In genomic region chr14:74514471-74514932, GRCh38 we compare ENCODE assay signal across 10 cellular contexts. TPM values are rescaled to one million over a fixed set of nuclear protein-coding genes. Genes with fewer than 3 reads are reported as not detected.
DNase-seq lines count a peak whose midpoint lies in the region; ATAC-seq and TF ChIP-seq lines count a peak whose summit lies in the region.
"Had no signal": no experiment of that assay in that cellular context is flagged by ENCODE, and none has a peak within 500 bp of the region (broad histone marks: within the 10 kb centered on the region; RNA-seq: fewer than 3 reads in every experiment).

No MANE protein-coding gene starts in this region.

- H3K4me1 Mint-ChIP-seq in Calu3 (ENCODE audit: low read depth, unreplicated experiment): no peaks in the 10 kb centered on the region
- peaks cover 70% of the 10 kb centered on the region for H3K4me1 Mint-ChIP-seq in chondrocyte (ENCODE audit: low read depth)
- H3K4me1 Mint-ChIP-seq in naive thymus-derived CD8-positive, alpha-beta T cell: peaks cover 5 to 17% (median 11%) of the 10 kb centered on the region in 4 donors

- peaks cover 13% of the 10 kb centered on the region for H3K27me3 Mint-ChIP-seq in Calu3 (ENCODE audit: unreplicated experiment)
- no peaks in the 10 kb centered on the region for H3K27me3 Mint-ChIP-seq in chondrocyte (ENCODE audit: low read depth)
- H3K27me3 Mint-ChIP-seq in naive thymus-derived CD8-positive, alpha-beta T cell: peaks cover 1 to 36% (median 28%) of the 10 kb centered on the region in 5 donors

- H3K36me3 ChIP-seq in hepatocyte (replicated peaks; ENCODE audit: insufficient read depth, low read depth): no peaks in the 10 kb centered on the region

- no peaks in the 10 kb centered on the region for H3K27me3 ChIP-seq in hepatocyte

- intact Hi-C loops in Calu3 (cut with micrococcal nuclease; ENCODE audit: unreplicated experiment): no loop called here

- TF ChIP-seq CTCF in Calu3 (IDR thresholded peaks at IDR 0.05; ENCODE audit: unreplicated experiment) (no peak), chondrocyte (IDR thresholded peaks at IDR 0.05) (no peak), hepatocyte (IDR thresholded peaks at IDR 0.05; ENCODE audit: poor library complexity) (no peak)

- no peaks in the 10 kb centered on the region for H3K9me3 ChIP-seq in hepatocyte (ENCODE audit: low read depth)

- H4K20me1 ChIP-seq in hepatocyte (ENCODE audit: insufficient read depth, poor library complexity, severe bottlenecking): no peaks in the 10 kb centered on the region

- H3K9me2 ChIP-seq in hepatocyte (replicated peaks; ENCODE audit: insufficient read depth): no peaks in the 10 kb centered on the region

- DNase-seq in Calu3 (peak; percentile 58), M059J (ENCODE audit: low read depth) (peak; percentile 93), chondrocyte (ENCODE audit: low spot score) (no peak), non-pigmented ciliary epithelial cell (ENCODE audit: low read depth) (peak; percentile 55), activated gamma-delta T cell treated with Interleukin-2 at 50 U/mL for 16 hours (no peak), hepatocyte (ENCODE audit: low spot score) (no peak)
- no peak for DNase-seq in naive thymus-derived CD8-positive, alpha-beta T cell
- no peak for DNase-seq in activated CD8-positive, alpha-beta memory T cell treated with anti-CD3 and anti-CD28 coated beads, Interleukin-2, amount 50 U/mL, for 4 hours
- DNase-seq: activated gamma-delta T cell; stimulated activated CD4-positive, alpha-beta T cell treated with anti-CD3 and anti-CD28 coated beads, Interleukin-2, amount 100 ng/mL, for 48 hours had no signal

- peak overlapping the region; percentile 15 for H3K4me3 Mint-ChIP-seq in Calu3 (ENCODE audit: low read depth, unreplicated experiment)
- peak overlapping the region; percentile 31 for H3K4me3 Mint-ChIP-seq in chondrocyte (ENCODE audit: unreplicated experiment)
- H3K4me3 Mint-ChIP-seq in naive thymus-derived CD8-positive, alpha-beta T cell: peak overlapping the region in 5 of 10 donors; percentile 12 to 66 (median 41)

- H3K4me3 ChIP-seq in hepatocyte: no peak overlapping the region

- H3K27ac ChIP-seq in hepatocyte: no peak overlapping the region

- ATAC-seq in naive thymus-derived CD8-positive, alpha-beta T cell: no peak

- H3K27ac Mint-ChIP-seq in Calu3 (ENCODE audit: unreplicated experiment): no peak overlapping the region
- peak overlapping the region; percentile 93 for H3K27ac Mint-ChIP-seq in chondrocyte (ENCODE audit: unreplicated experiment)
- H3K27ac Mint-ChIP-seq in naive thymus-derived CD8-positive, alpha-beta T cell: peak overlapping the region in 1 of 10 donors; percentile 83

- no TSS peak for BruUV-seq in Calu3 (replicated peaks; lab: Mats Ljungman, UMichigan)

- no peak overlapping the region for H3K4me2 ChIP-seq in hepatocyte

- no peaks in the 10 kb centered on the region for H3K36me3 Mint-ChIP-seq in Calu3 (ENCODE audit: insufficient read depth, unreplicated experiment)
- H3K36me3 Mint-ChIP-seq in chondrocyte (ENCODE audit: low read depth): peaks cover 28% of the 10 kb centered on the region
- H3K36me3 Mint-ChIP-seq in naive thymus-derived CD8-positive, alpha-beta T cell: no peaks in the 10 kb centered on the region

- H3K79me2 ChIP-seq in hepatocyte: no peaks in the 10 kb centered on the region

- WGBS in hepatocyte (ENCODE audit: low lambda C conversion rate, missing lambda C conversion rate): 71% methylated on average over 13 of the region's 13 CpGs

- POLR2A ChIA-PET in naive thymus-derived CD8-positive, alpha-beta T cell (lab: Charles Lee): no interaction called here

- H3K4me1 ChIP-seq in hepatocyte (ENCODE audit: insufficient read depth): peaks cover 6% of the 10 kb centered on the region

- CTCF ChIA-PET in Calu3 (lab: Charles Lee): interaction anchor here (0.7 kb wide), 1 partner anchor 60 kb away, joined by 5 read pairs; no protein-coding TSS in a partner anchor

- H3K9me3 Mint-ChIP-seq in Calu3 (ENCODE audit: low read depth, unreplicated experiment): no peaks in the 10 kb centered on the region
- H3K9me3 Mint-ChIP-seq in chondrocyte (ENCODE audit: low read depth): no peaks in the 10 kb centered on the region
- peaks cover 0 to 2% (median 0%) of the 10 kb centered on the region in 9 donors for H3K9me3 Mint-ChIP-seq in naive thymus-derived CD8-positive, alpha-beta T cell

- H2AFZ ChIP-seq in hepatocyte: no peak overlapping the region

RNA-seq across cellular contexts. Expression of gene ISCA2, which starts 20.9 kb away (rescaled TPM):
- total RNA-seq in Calu3 (2022) (23.7 and 26.9 TPM in 2 replicates), chondrocyte (16.6 to 18.9 TPM (median 16.9 TPM) in 3 replicates), hepatocyte (17.4 and 21.5 TPM in 2 replicates)
- total RNA-seq in M059J (2014; rRNA removed; shearing (Covaris generic)): 29.8 and 33.6 TPM in 2 replicates
- 10 to 100 TPM; 33.3 to 39.5 TPM for total RNA-seq in naive thymus-derived CD8-positive, alpha-beta T cell
- polyA plus RNA-seq in naive thymus-derived CD8-positive, alpha-beta T cell: 10 to 100 TPM; 47.2 to 86.2 (median 65.3) TPM
- 80.2 and 80.3 TPM in 2 replicates for polyA plus RNA-seq in hepatocyte

RNA-seq across cellular contexts. Expression of gene NPC2, which starts 21.4 kb away (rescaled TPM):
- total RNA-seq in Calu3 (2022): 122 and 142 TPM in 2 replicates
- total RNA-seq in M059J (2014; rRNA removed; shearing (Covaris generic)): 390 and 816 TPM in 2 replicates
- total RNA-seq in chondrocyte: 209 to 313 TPM (median 212 TPM) in 3 replicates
- total RNA-seq in naive thymus-derived CD8-positive, alpha-beta T cell: 10 to 100 TPM; 40.9 to 44.4 TPM
- 10 to 100 TPM; 53.8 to 65.2 (median 57.0) TPM for polyA plus RNA-seq in naive thymus-derived CD8-positive, alpha-beta T cell
- total RNA-seq in hepatocyte: 1,339 and 1,684 TPM in 2 replicates
- 585 and 602 TPM in 2 replicates for polyA plus RNA-seq in hepatocyte

Comparison
In these comparisons a context has a peak if more than half of its experiments do, and no peak if none do; other contexts are left out.
1. DNase-seq: peak in Calu3 (single experiment), M059J (single experiment) and non-pigmented ciliary epithelial cell (single experiment); none in chondrocyte (single experiment), naive thymus-derived CD8-positive, alpha-beta T cell (0 of 10), activated gamma-delta T cell treated with Interleukin-2 at 50 U/mL for 16 hours (single experiment), activated CD8-positive, alpha-beta memory T cell treated with anti-CD3 and anti-CD28 coated beads, Interleukin-2, amount 50 U/mL, for 4 hours (single experiment) and hepatocyte (single experiment).